Comparison of ENCODE assay signal across 1 cellular context in the genomic region with DNA sequence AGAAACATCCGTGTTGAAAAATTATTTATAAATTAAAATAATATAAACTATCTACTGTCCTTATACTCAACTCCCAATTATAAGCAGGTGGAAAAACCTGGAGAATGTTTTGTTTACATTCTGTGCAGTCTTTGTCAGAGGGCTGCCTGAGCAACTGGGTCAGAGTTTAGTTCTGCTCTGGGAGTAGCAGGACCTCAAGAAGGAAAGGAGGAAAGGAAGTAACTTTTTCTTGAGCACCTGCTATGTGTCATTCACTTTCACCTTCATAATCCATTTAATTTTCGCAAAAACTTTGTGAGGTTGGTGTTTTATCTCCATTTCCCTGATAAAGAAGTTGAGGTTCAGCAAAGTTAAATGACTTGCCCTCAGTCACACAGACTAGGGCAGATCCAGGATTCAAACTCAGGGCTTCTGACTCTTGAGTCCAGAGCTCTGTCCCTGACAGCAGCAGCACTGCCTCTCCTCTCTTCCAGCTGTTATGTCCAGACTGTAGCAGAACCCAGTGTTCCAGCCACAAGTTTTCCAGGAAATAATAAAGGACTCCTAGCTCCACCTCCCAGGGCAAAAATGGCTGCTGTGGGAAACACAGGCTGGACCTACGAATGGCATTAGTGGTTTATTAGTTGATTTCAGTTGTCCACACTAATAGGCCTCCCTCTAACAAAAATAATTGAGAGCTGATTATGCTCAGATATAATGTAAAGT.
TF ChIP-seq lines count a peak whose summit lies in the region.

No MANE protein-coding gene starts in this region.

TF ChIP-seq in endothelial cell of umbilical vein, 7 proteins besides CTCF, POLR2A, EP300 and RAD21:
- TF ChIP-seq EZH2 (IDR thresholded peaks at IDR 0.05; ENCODE audit: borderline replicate concordance, low read depth, low read length, severe bottlenecking) = no peak
- no peak for TF ChIP-seq FOS (IDR thresholded peaks at IDR 0.05; ENCODE audit: borderline replicate concordance, insufficient read depth, low read length)
- no peak for TF ChIP-seq POLR2AphosphoS5 (IDR thresholded peaks at IDR 0.05; ENCODE audit: insufficient read depth, low read depth, low read length)
- no peak for TF ChIP-seq JUN (IDR thresholded peaks at IDR 0.05; ENCODE audit: borderline replicate concordance, insufficient read depth, insufficient read length, low read depth)
- TF ChIP-seq MYC (IDR thresholded peaks at IDR 0.05; ENCODE audit: low read depth, low read length) = no peak
- no peak for TF ChIP-seq MAX (IDR thresholded peaks at IDR 0.05; ENCODE audit: insufficient read depth, insufficient read length)
- no peak for TF ChIP-seq GATA2 (IDR thresholded peaks at IDR 0.05; ENCODE audit: insufficient read depth, insufficient read length, low read depth, low read length)
